ENCODE assay signal across 9 cellular contexts in genomic region chr3:139538733-139539132, GRCh38. TPM values are rescaled to one million over a fixed set of nuclear protein-coding genes. Genes with fewer than 3 reads are reported as not detected.
A peak's percentile ranks its signal among the peaks of the same experiment; 100 is the strongest.
DNase-seq lines count a peak whose midpoint lies in the region; ATAC-seq, FAIRE-seq and TF ChIP-seq lines count a peak whose summit lies in the region.
"Had no signal": no experiment of that assay in that cellular context is flagged by ENCODE, and none has a peak within 500 bp of the region (broad histone marks: within the 10 kb centered on the region; RNA-seq: fewer than 3 reads in every experiment).

No MANE protein-coding gene starts in this region.

- WGBS in liver: 34% methylated on average over 21 of the region's 21 CpGs

- peak overlapping the region; percentile 61 for H3K27ac Mint-ChIP-seq in endothelial cell (ENCODE audit: unreplicated experiment)

- H3K4me3 Mint-ChIP-seq in endothelial cell (ENCODE audit: unreplicated experiment): peak overlapping the region; percentile 94

- H3K27ac ChIP-seq in liver (ENCODE audit: low read depth in 1 of 2, low read length in 2 of 2) (peak overlapping the region; percentile 77 to 79), subcutaneous abdominal adipose tissue (ENCODE audit: low read depth, low read length) (no peak overlapping the region)

- no peak for TF ChIP-seq RAD21 in liver (IDR thresholded peaks at IDR 0.05)

- no peak for ATAC-seq in HG02840 (IDR thresholded peaks at IDR 0.05; ENCODE audit: low FRiP score, unreplicated experiment)

- H3K9ac ChIP-seq in NT2/D1 (ENCODE audit: insufficient read length, low read depth) (peak overlapping the region; percentile 72), liver (ENCODE audit: low read depth in 1 of 2, low read length in 2 of 2) (peak overlapping the region in 1 of 2 donors; percentile 38), subcutaneous abdominal adipose tissue (ENCODE audit: low read length in 5 of 5) (peak overlapping the region in 2 of 5 donors; percentile 57 to 58)

- peak overlapping the region; percentile 59 for H3K4me3 ChIP-seq in NT2/D1 (ENCODE audit: insufficient read length, low read depth)
- H3K4me3 ChIP-seq in liver (ENCODE audit: low read depth in 1 of 3, low read length in 3 of 3): peak overlapping the region; percentile 27 to 75 (median 56)
- H3K4me3 ChIP-seq in subcutaneous abdominal adipose tissue (ENCODE audit: low read depth in 1 of 5, low read length in 5 of 5): peak overlapping the region; percentile 31 to 75 (median 69)

- H3K36me3 Mint-ChIP-seq in endothelial cell (ENCODE audit: low read depth, unreplicated experiment): peaks cover 24% of the 10 kb centered on the region

- H3K4me1 Mint-ChIP-seq in endothelial cell (ENCODE audit: unreplicated experiment): peaks cover 58% of the 10 kb centered on the region

- peaks cover 22% of the 10 kb centered on the region for H3K4me1 ChIP-seq in NT2/D1 (ENCODE audit: insufficient read depth, insufficient read length)
- H3K4me1 ChIP-seq in liver (ENCODE audit: control insufficient read depth in 4 of 4, insufficient read depth in 4 of 4, low read length in 3 of 4): peaks cover 4 to 43% (median 28%) of the 10 kb centered on the region in 4 donors
- peaks cover 2 to 55% (median 34%) of the 10 kb centered on the region in 5 donors for H3K4me1 ChIP-seq in subcutaneous abdominal adipose tissue (ENCODE audit: control insufficient read depth in 5 of 5, insufficient read depth in 5 of 5, low read length in 5 of 5)

- no peak for FAIRE-seq in GM19239 (lab: Jason Lieb, UNC)
- no peak for FAIRE-seq in D721Med (lab: Jason Lieb, UNC)
- FAIRE-seq: RCC 7860 had no signal

- H3K9me3 Mint-ChIP-seq in endothelial cell (ENCODE audit: unreplicated experiment): no peaks in the 10 kb centered on the region

- peaks cover 20% of the 10 kb centered on the region for H3K27me3 ChIP-seq in NT2/D1 (ENCODE audit: insufficient read depth, insufficient read length)
- H3K27me3 ChIP-seq in liver (ENCODE audit: control insufficient read depth in 4 of 4, insufficient read depth in 4 of 4, low read length in 3 of 4): no peaks in the 10 kb centered on the region
- peaks cover 0 to 3% (median 0%) of the 10 kb centered on the region in 5 donors for H3K27me3 ChIP-seq in subcutaneous abdominal adipose tissue (ENCODE audit: control insufficient read depth in 5 of 5, insufficient read depth in 4 of 5, low read length in 5 of 5)

- TF ChIP-seq CTCF in endothelial cell (IDR thresholded peaks at IDR 0.05; ENCODE audit: unreplicated experiment): no peak
- TF ChIP-seq CTCF in liver (IDR thresholded peaks at IDR 0.05; ENCODE audit: low read depth, low read length, missing input control): no peak
- no peak for TF ChIP-seq CTCF in D721Med (IDR thresholded peaks at IDR 0.05; ENCODE audit: insufficient read depth, missing control alignments)

- H3K9me3 ChIP-seq in NT2/D1 (ENCODE audit: insufficient read depth, low read length): peaks cover 12% of the 10 kb centered on the region; the same call in 1 of the 2 replicates
- no peaks in the 10 kb centered on the region for H3K9me3 ChIP-seq in liver (ENCODE audit: control insufficient read depth in 4 of 4, low read length in 3 of 4)
- H3K9me3 ChIP-seq in subcutaneous abdominal adipose tissue (ENCODE audit: control insufficient read depth in 5 of 5, low read length in 5 of 5): no peaks in the 10 kb centered on the region

- DNase-seq in NT2/D1 (ENCODE audit: low read depth, low spot score) (no peak), endothelial cell (ENCODE audit: low spot score) (no peak), GDM1 (lab: John Stamatoyannopoulos, UW) (no peak), GM19239 (ENCODE audit: insufficient read length, low spot score) (no peak), D721Med (ENCODE audit: insufficient read length, low spot score) (no peak)

- H3K36me3 ChIP-seq in NT2/D1 (ENCODE audit: insufficient read depth, insufficient read length, low read length) (peaks cover 15% of the 10 kb centered on the region), liver (ENCODE audit: control insufficient read depth in 4 of 4, insufficient read depth in 3 of 4, low read depth in 1 of 4, low read length in 3 of 4) (no peaks in the 10 kb centered on the region), subcutaneous abdominal adipose tissue (ENCODE audit: control insufficient read depth in 5 of 5, insufficient read depth in 5 of 5, low read length in 5 of 5) (no peaks in the 10 kb centered on the region)

- H3K27me3 Mint-ChIP-seq in endothelial cell (ENCODE audit: unreplicated experiment): peaks cover 19% of the 10 kb centered on the region

TF ChIP-seq in liver, 16 proteins besides CTCF, POLR2A, EP300 and RAD21:
- TF ChIP-seq FOXA2 (IDR thresholded peaks at IDR 0.05) (no peak), MAX (IDR thresholded peaks at IDR 0.05) (no peak), GABPA (IDR thresholded peaks at IDR 0.05 in 1 of 2, conservative IDR thresholded peaks at IDR 0.05 in 1 of 2) (no peak), EGR1 (IDR thresholded peaks at IDR 0.05; ENCODE audit: low read depth in 2 of 2) (no peak), NR2F2 (IDR thresholded peaks at IDR 0.05) (no peak), YY1 (IDR thresholded peaks at IDR 0.05) (no peak), TAF1 (conservative IDR thresholded peaks at IDR 0.05) (no peak), RXRA (IDR thresholded peaks at IDR 0.05) (no peak), SP1 (IDR thresholded peaks at IDR 0.05) (no peak), JUND (IDR thresholded peaks at IDR 0.05) (no peak), HNF4G (IDR thresholded peaks at IDR 0.05) (no peak), HNF4A (conservative IDR thresholded peaks at IDR 0.05) (no peak), FOXA1 (IDR thresholded peaks at IDR 0.05) (no peak)
- TF ChIP-seq, protein P1, sequence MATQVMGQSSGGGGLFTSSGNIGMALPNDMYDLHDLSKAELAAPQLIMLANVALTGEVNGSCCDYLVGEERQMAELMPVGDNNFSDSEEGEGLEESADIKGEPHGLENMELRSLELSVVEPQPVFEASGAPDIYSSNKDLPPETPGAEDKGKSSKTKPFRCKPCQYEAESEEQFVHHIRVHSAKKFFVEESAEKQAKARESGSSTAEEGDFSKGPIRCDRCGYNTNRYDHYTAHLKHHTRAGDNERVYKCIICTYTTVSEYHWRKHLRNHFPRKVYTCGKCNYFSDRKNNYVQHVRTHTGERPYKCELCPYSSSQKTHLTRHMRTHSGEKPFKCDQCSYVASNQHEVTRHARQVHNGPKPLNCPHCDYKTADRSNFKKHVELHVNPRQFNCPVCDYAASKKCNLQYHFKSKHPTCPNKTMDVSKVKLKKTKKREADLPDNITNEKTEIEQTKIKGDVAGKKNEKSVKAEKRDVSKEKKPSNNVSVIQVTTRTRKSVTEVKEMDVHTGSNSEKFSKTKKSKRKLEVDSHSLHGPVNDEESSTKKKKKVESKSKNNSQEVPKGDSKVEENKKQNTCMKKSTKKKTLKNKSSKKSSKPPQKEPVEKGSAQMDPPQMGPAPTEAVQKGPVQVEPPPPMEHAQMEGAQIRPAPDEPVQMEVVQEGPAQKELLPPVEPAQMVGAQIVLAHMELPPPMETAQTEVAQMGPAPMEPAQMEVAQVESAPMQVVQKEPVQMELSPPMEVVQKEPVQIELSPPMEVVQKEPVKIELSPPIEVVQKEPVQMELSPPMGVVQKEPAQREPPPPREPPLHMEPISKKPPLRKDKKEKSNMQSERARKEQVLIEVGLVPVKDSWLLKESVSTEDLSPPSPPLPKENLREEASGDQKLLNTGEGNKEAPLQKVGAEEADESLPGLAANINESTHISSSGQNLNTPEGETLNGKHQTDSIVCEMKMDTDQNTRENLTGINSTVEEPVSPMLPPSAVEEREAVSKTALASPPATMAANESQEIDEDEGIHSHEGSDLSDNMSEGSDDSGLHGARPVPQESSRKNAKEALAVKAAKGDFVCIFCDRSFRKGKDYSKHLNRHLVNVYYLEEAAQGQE (IDR thresholded peaks at IDR 0.05): no peak
- TF ChIP-seq, protein P2, sequence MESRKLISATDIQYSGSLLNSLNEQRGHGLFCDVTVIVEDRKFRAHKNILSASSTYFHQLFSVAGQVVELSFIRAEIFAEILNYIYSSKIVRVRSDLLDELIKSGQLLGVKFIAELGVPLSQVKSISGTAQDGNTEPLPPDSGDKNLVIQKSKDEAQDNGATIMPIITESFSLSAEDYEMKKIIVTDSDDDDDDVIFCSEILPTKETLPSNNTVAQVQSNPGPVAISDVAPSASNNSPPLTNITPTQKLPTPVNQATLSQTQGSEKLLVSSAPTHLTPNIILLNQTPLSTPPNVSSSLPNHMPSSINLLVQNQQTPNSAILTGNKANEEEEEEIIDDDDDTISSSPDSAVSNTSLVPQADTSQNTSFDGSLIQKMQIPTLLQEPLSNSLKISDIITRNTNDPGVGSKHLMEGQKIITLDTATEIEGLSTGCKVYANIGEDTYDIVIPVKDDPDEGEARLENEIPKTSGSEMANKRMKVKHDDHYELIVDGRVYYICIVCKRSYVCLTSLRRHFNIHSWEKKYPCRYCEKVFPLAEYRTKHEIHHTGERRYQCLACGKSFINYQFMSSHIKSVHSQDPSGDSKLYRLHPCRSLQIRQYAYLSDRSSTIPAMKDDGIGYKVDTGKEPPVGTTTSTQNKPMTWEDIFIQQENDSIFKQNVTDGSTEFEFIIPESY (IDR thresholded peaks at IDR 0.05): no peak
- TF ChIP-seq, protein P3, sequence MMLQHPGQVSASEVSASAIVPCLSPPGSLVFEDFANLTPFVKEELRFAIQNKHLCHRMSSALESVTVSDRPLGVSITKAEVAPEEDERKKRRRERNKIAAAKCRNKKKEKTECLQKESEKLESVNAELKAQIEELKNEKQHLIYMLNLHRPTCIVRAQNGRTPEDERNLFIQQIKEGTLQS (IDR thresholded peaks at IDR 0.05): no peak

RNA-seq across cellular contexts. Expression of gene RBP1, which starts 0.8 kb away (rescaled TPM):
- total RNA-seq in endothelial cell (ENCODE audit: unreplicated experiment): 191 TPM
- 10 to 100 TPM; 32.9 to 34.0 TPM for total RNA-seq in liver
- polyA plus RNA-seq in liver: 10 to 100 TPM; 49.5 to 85.8 TPM
